9 cellular contexts compared by ENCODE assay signal in the genomic region with DNA sequence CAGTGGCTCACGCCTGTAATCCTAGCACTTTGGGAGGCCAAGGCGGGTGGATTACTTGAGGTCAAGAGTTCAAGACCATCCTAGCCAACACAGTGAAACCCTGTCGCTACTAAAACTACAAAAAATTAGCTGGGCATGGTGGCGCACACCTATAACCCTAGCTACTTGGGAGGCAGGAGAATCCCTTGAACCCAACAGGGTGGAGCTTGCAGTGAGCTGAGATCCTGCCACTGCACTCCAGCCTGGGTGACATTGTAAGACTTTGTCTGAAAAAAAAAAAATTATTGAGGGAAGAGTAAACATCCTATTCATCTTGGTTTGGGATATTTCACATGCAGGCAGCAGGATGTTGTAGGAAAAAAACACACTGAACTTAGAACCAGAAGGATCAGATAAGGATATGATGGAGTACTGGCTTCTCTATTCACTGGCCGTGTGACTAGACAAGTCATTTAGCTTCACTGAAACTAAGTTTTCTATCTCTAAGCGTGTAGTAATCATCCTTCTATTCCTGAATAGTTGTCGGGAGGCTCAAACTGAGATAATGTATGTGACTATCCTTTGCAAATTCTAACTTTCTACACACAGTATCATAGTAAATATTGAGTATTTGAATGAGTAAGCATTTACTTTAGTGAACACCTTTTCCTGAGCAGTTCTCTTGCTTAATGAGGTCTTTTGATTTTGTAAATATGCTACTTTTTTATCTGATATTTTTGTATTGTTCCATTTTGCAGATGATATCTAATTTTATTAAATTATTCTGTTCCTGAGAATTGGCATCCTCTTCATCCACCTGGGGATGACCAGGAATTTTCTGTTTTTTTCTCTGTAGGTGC. TPM values are rescaled to one million over a fixed set of nuclear protein-coding genes. Genes with fewer than 3 reads are reported as not detected.
A peak's percentile ranks its signal among the peaks of the same experiment; 100 is the strongest.
DNase-seq lines count a peak whose midpoint lies in the region; FAIRE-seq and TF ChIP-seq lines count a peak whose summit lies in the region.
"Had no signal": no experiment of that assay in that cellular context is flagged by ENCODE, and none has a peak within 500 bp of the region (broad histone marks: within the 10 kb centered on the region; RNA-seq: fewer than 3 reads in every experiment).

No MANE protein-coding gene starts in this region.

- peaks cover 7% of the 10 kb centered on the region; the same call in 1 of the 2 replicates for H4K20me1 ChIP-seq in PC-9 (ENCODE audit: insufficient read depth)
- peaks cover 0 to 15% of the 10 kb centered on the region in 2 experiments for H4K20me1 ChIP-seq in H1 (replicated peaks in 1 of 2; ENCODE audit: control insufficient read depth in 1 of 2, insufficient read depth in 2 of 2, low read length in 2 of 2)

- no peak overlapping the region for H3K56ac ChIP-seq in H1 (replicated peaks; ENCODE audit: insufficient read length, low read depth, low read length)

- H2BK12ac ChIP-seq in H1 (ENCODE audit: low read depth, low read length) = no peak overlapping the region

- DNase-seq in GM12892 (ENCODE audit: insufficient read length) (no peak), PC-9 (no peak), H1 (ENCODE audit: low read depth in 1 of 2, low spot score in 2 of 2) (no peak), ecto neural progenitor cell (ENCODE audit: low spot score) (no peak), ovary (no peak), DMS 273 treated with DMSO at 0.1 percent for 48 hours (lab: John Stamatoyannopoulos, UW) (no peak), T1000 (lab: John Stamatoyannopoulos, UW) (no peak)
- DNase-seq: NCI-H1417 had no signal

- H3K36me3 ChIP-seq in PC-9 (ENCODE audit: low read depth) (peaks cover 36% of the 10 kb centered on the region), H1 (ENCODE audit: control insufficient read depth in 2 of 4, insufficient read depth in 4 of 4, low read length in 3 of 4) (peaks cover 14 to 43% (median 27%) of the 10 kb centered on the region in 4 experiments; a peak in 7 of 8 replicates), skeletal muscle tissue (ENCODE audit: control insufficient read depth in 3 of 3, insufficient read depth in 3 of 3, low read length in 3 of 3) (peaks cover 1 to 30% (median 22%) of the 10 kb centered on the region in 3 donors), ovary (no peaks in the 10 kb centered on the region)

- no peak overlapping the region for H3K14ac ChIP-seq in H1 (ENCODE audit: insufficient read length)

- H2AFZ ChIP-seq in PC-9 (no peak overlapping the region), H1 (ENCODE audit: low read length) (no peak overlapping the region)

- H3K23ac ChIP-seq in H1 (ENCODE audit: insufficient read length) = no peak overlapping the region

- no peaks in the 10 kb centered on the region for H3K9me2 ChIP-seq in PC-9 (ENCODE audit: insufficient read depth)

- peaks cover 49% of the 10 kb centered on the region for H3F3A ChIP-seq in PC-9 (ENCODE audit: insufficient read depth, low read depth)

- intact Hi-C loops in PC-9 (cut with micrococcal nuclease; ENCODE audit: unreplicated experiment) = no loop called here
- intact Hi-C loops in ovary (cut with DNase I) = no loop called here

- H2AK5ac ChIP-seq in H1 (ENCODE audit: low read depth, low read length) = no peak overlapping the region

- H3K9me3 ChIP-seq in PC-9 (ENCODE audit: insufficient read depth, low read depth) (no peaks in the 10 kb centered on the region), H1 (ENCODE audit: insufficient read depth in 2 of 2, low read depth in 1 of 2, low read length in 1 of 2) (no peaks in the 10 kb centered on the region), skeletal muscle tissue (ENCODE audit: control insufficient read depth in 3 of 3, low read length in 3 of 3) (no peaks in the 10 kb centered on the region), ovary (no peaks in the 10 kb centered on the region)

- no TSS peak for BruUV-seq in PC-9 (replicated peaks; lab: Mats Ljungman, UMichigan)

- no peak overlapping the region for H4K91ac ChIP-seq in H1 (replicated peaks; ENCODE audit: insufficient read length, low read length)

- H3K79me2 ChIP-seq in PC-9 (ENCODE audit: low read depth) = peaks cover 56% of the 10 kb centered on the region
- H3K79me2 ChIP-seq in H1 (ENCODE audit: control insufficient read depth in 1 of 2, insufficient read depth in 2 of 2, low read length in 2 of 2) = peaks cover 0 to 55% of the 10 kb centered on the region in 2 experiments

- no peak overlapping the region for H4K5ac ChIP-seq in H1 (ENCODE audit: insufficient read length, low read depth, low read length)

- H3K4me1 ChIP-seq in PC-9 (replicated peaks; ENCODE audit: insufficient read depth) (peaks cover 41% of the 10 kb centered on the region), H1 (replicated peaks in 1 of 4; ENCODE audit: control insufficient read depth in 3 of 4, insufficient read depth in 4 of 4, low read length in 3 of 4) (peaks cover 0 to 6% (median 5%) of the 10 kb centered on the region in 4 experiments; a peak in 5 of 7 replicates), skeletal muscle tissue (ENCODE audit: control insufficient read depth in 3 of 3, insufficient read depth in 3 of 3, low read length in 3 of 3) (peaks cover 11 to 35% (median 14%) of the 10 kb centered on the region in 3 donors), ovary (ENCODE audit: insufficient read depth) (peaks cover 4% of the 10 kb centered on the region)

- no peaks in the 10 kb centered on the region for H3K27me3 ChIP-seq in PC-9 (ENCODE audit: insufficient read depth, low read depth)
- H3K27me3 ChIP-seq in H1 (replicated peaks in 1 of 4; ENCODE audit: control insufficient read depth in 3 of 4, extremely low read depth in 1 of 4, insufficient read depth in 3 of 4, low read length in 3 of 4) = no peaks in the 10 kb centered on the region
- H3K27me3 ChIP-seq in skeletal muscle tissue (ENCODE audit: control insufficient read depth in 3 of 3, insufficient read depth in 3 of 3, low read length in 3 of 3) = no peaks in the 10 kb centered on the region
- H3K27me3 ChIP-seq in ovary = no peaks in the 10 kb centered on the region

- FAIRE-seq in GM12892 (lab: Jason Lieb, UNC) = peak; percentile 48
- no peak for FAIRE-seq in H1 (lab: Jason Lieb, UNC)

- H2BK15ac ChIP-seq in H1 (ENCODE audit: low read length) = no peak overlapping the region

- H3K4me2 ChIP-seq in PC-9 (peak overlapping the region; percentile 55), H1 (ENCODE audit: insufficient read depth in 1 of 2, low read depth in 2 of 2, low read length in 2 of 2) (peak overlapping the region; percentile 1 to 9; a peak in 1 of 4 replicates)

- POLR2A ChIA-PET in PC-9 (lab: Charles Lee; ENCODE audit: unreplicated experiment) (interaction anchor here (0.6 to 0.7 kb wide), 3 partner anchors 9 to 78 kb away, joined by 3 to 7 read pairs (median 4); no protein-coding TSS in a partner anchor), H1 (lab: Charles Lee; ENCODE audit: partially characterized antibody) (interaction anchor here (1.1 to 2.3 kb wide), 6 partner anchors 9 to 28 kb away, joined by 3 to 8 read pairs (median 5); partner anchors contain the start of gene CAP1)

- H2BK20ac ChIP-seq in H1 (ENCODE audit: low read length) = no peak overlapping the region

- WGBS in H1 (ENCODE audit: extremely low coverage in 1 of 2, insufficient coverage in 1 of 2, insufficient read length in 1 of 2, insufficient replicate concordance in 2 of 2, low coverage in 1 of 2, low lambda C conversion rate in 2 of 2, missing lambda C conversion rate in 1 of 2), 2 experiments = 86% methylated on average over 7 of the region's 7 CpGs; no CpG with 5 or more reads in 1 of the 2 experiments
- 82 to 86% (median 83%) methylated on average over 7 of the region's 7 CpGs for WGBS in ovary, 3 donors

- no peak overlapping the region; the same call in 1 of the 2 replicates for H2BK5ac ChIP-seq in H1 (ENCODE audit: low read depth, low read length)

- CTCF ChIA-PET in PC-9 (lab: Charles Lee) (interaction anchor here (0.7 kb wide), 1 partner anchor 124 kb away, joined by 3 read pairs; no protein-coding TSS in a partner anchor), H1 (lab: Charles Lee; ENCODE audit: partially characterized antibody) (interaction anchor here (0.6 to 1.6 kb wide), 6 partner anchors 11 to 1898 kb away, joined by 3 to 5 read pairs (median 3); no protein-coding TSS in a partner anchor)

- no peak overlapping the region for H2BK120ac ChIP-seq in H1 (replicated peaks; ENCODE audit: low read depth, low read length)

- H4K8ac ChIP-seq in H1 (ENCODE audit: extremely low read depth, insufficient read depth, low read length) = no peak overlapping the region

- H3K23me2 ChIP-seq in H1 (ENCODE audit: low read depth, low read length) = no peaks in the 10 kb centered on the region

- TF ChIP-seq RAD21 in H1 (IDR thresholded peaks at IDR 0.05 in 1 of 2, conservative IDR thresholded peaks at IDR 0.05 in 1 of 2; ENCODE audit: low read depth in 2 of 2, low read length in 2 of 2) = no peak

- no peak for TF ChIP-seq EP300 in H1 (IDR thresholded peaks at IDR 0.05; ENCODE audit: borderline replicate concordance in 1 of 2, low read depth in 2 of 2, low read length in 2 of 2)
- no peak for TF ChIP-seq EP300 in ovary (IDR thresholded peaks at IDR 0.05)

- H3K18ac ChIP-seq in H1 (ENCODE audit: extremely low read depth, low read length) = no peak overlapping the region

- H3K4me3 ChIP-seq in PC-9 = no peak overlapping the region; the same call in 1 of the 2 replicates
- peak overlapping the region in 1 of 4 experiments; percentile 7; a peak in 1 of 8 replicates for H3K4me3 ChIP-seq in H1 (ENCODE audit: extremely low read depth in 1 of 4, insufficient read depth in 2 of 4, low read depth in 3 of 4, low read length in 4 of 4)
- H3K4me3 ChIP-seq in skeletal muscle tissue (ENCODE audit: low read length in 3 of 3) = no peak overlapping the region
- H3K4me3 ChIP-seq in ovary = no peak overlapping the region

- H3K79me1 ChIP-seq in H1 (ENCODE audit: low read depth, low read length) = peaks cover 4% of the 10 kb centered on the region

- TF ChIP-seq POLR2A in GM12892 (IDR thresholded peaks at IDR 0.05; ENCODE audit: low read depth, low read length) = no peak
- no peak for TF ChIP-seq POLR2A in H1 (IDR thresholded peaks at IDR 0.05; ENCODE audit: control extremely low read depth in 1 of 2, low read depth in 2 of 2, low read length in 2 of 2)
- TF ChIP-seq POLR2A in ovary (IDR thresholded peaks at IDR 0.05) = no peak

- peak overlapping the region; percentile 84 for H3K27ac ChIP-seq in PC-9
- no peak overlapping the region for H3K27ac ChIP-seq in H1 (ENCODE audit: low read depth, low read length)
- peak overlapping the region; percentile 28 for H3K27ac ChIP-seq in skeletal muscle tissue (ENCODE audit: low read depth, low read length)
- no peak overlapping the region for H3K27ac ChIP-seq in ovary

- no peak overlapping the region for H3K4ac ChIP-seq in H1 (replicated peaks; ENCODE audit: insufficient read length, low read depth, low read length)

- H3K9ac ChIP-seq in H1 (replicated peaks in 1 of 4; ENCODE audit: extremely low read depth in 1 of 4, low read depth in 3 of 4, low read length in 3 of 4) = no peak overlapping the region
- no peak overlapping the region for H3K9ac ChIP-seq in skeletal muscle tissue (ENCODE audit: low read depth in 1 of 3, low read length in 3 of 3)

- TF ChIP-seq CTCF in PC-9 (conservative IDR thresholded peaks at IDR 0.05) (no peak), H1 (IDR thresholded peaks at IDR 0.05; ENCODE audit: control extremely low read depth in 1 of 3, insufficient read depth in 1 of 3, low read depth in 1 of 3, low read length in 3 of 3) (no peak), ovary (IDR thresholded peaks at IDR 0.05) (no peak)

RNA-seq across cellular contexts. Expression of gene CAP1, which starts 18.1 kb away (rescaled TPM):
- polyA plus RNA-seq in GM12892 (2012; ENCODE audit: missing spikeins) = 311 TPM
- 322 and 354 TPM in 2 replicates for total RNA-seq in PC-9 (2021)
- 274 and 295 TPM in 2 replicates for total RNA-seq in H1 (2021; fragmentation: NEBNext Ultra II Directional; extraction: Animal tissue kit (Norgen Biotek cat#: 25700))
- polyA plus RNA-seq in H1 (2011; rRNA removed) = 94.5 and 140 TPM in 2 replicates
- polyA plus RNA-seq in H1 (2011; cell fraction: cytosol; rRNA removed) = 156 TPM
- polyA plus RNA-seq in H1 (2011; cell fraction: nucleus; rRNA removed) = 89.4 TPM
- 209 to 252 TPM (median 215 TPM) in 4 replicates for polyA plus RNA-seq in H1 (2012, experiment 1 of 2)
- polyA plus RNA-seq in H1 (2012, experiment 2 of 2) = 43.4 TPM
- 215 TPM for polyA plus RNA-seq in H1 (2013, experiment 1 of 2)
- 209 TPM for polyA plus RNA-seq in H1 (2013, experiment 2 of 2)
- polyA minus RNA-seq in H1 (2011; rRNA and poly(A)+ RNA removed) = 180 and 198 TPM in 2 replicates
- polyA minus RNA-seq in H1 (2011; cell fraction: cytosol; rRNA and poly(A)+ RNA removed) = 93.9 TPM
- polyA minus RNA-seq in H1 (2011; cell fraction: nucleus; rRNA and poly(A)+ RNA removed) = 77.0 TPM
- 79.3 TPM for total RNA-seq in skeletal muscle tissue
- total RNA-seq in ovary = 100 to 1,000 TPM in 5 of 7 donors, 10 to 100 TPM in 2; 76.8 to 257 (median 194) TPM
- 100 to 1,000 TPM; 110 to 325 TPM for polyA plus RNA-seq in ovary

RNA-seq across cellular contexts. Expression of gene PPT1, which starts 38.4 kb away (rescaled TPM):
- polyA plus RNA-seq in GM12892 (2012; ENCODE audit: missing spikeins) = 72.1 TPM
- total RNA-seq in PC-9 (2021) (120 and 154 TPM in 2 replicates), skeletal muscle tissue (33.4 TPM), ovary (10 to 100 TPM; 38.0 to 84.2 (median 71.0) TPM)
- total RNA-seq in H1 (2021; fragmentation: NEBNext Ultra II Directional; extraction: Animal tissue kit (Norgen Biotek cat#: 25700)) = 141 and 150 TPM in 2 replicates
- polyA plus RNA-seq in H1 (2011; rRNA removed) (38.8 and 77.1 TPM in 2 replicates), ovary (100 to 1,000 TPM in 1 of 2 donors, 10 to 100 TPM in 1; 53.5 to 247 TPM)
- polyA plus RNA-seq in H1 (2011; cell fraction: cytosol; rRNA removed) = 56.0 TPM
- polyA plus RNA-seq in H1 (2011; cell fraction: nucleus; rRNA removed) = 62.0 TPM
- 118 to 158 TPM (median 141 TPM) in 4 replicates for polyA plus RNA-seq in H1 (2012, experiment 1 of 2)
- 25.5 TPM for polyA plus RNA-seq in H1 (2012, experiment 2 of 2)
- polyA plus RNA-seq in H1 (2013, experiment 1 of 2) = 251 TPM
- polyA plus RNA-seq in H1 (2013, experiment 2 of 2) = 317 TPM
- 134 and 143 TPM in 2 replicates for polyA minus RNA-seq in H1 (2011; rRNA and poly(A)+ RNA removed)
- 47.7 TPM for polyA minus RNA-seq in H1 (2011; cell fraction: cytosol; rRNA and poly(A)+ RNA removed)
- polyA minus RNA-seq in H1 (2011; cell fraction: nucleus; rRNA and poly(A)+ RNA removed) = 34.6 TPM

Comparison
In these comparisons a context has a peak if more than half of its experiments do, and no peak if none do; other contexts are left out.
1. H3K27ac ChIP-seq: peak in PC-9 (single experiment) and skeletal muscle tissue (single experiment); none in H1 (single experiment) and ovary (0 of 2).